In the genomic region with DNA sequence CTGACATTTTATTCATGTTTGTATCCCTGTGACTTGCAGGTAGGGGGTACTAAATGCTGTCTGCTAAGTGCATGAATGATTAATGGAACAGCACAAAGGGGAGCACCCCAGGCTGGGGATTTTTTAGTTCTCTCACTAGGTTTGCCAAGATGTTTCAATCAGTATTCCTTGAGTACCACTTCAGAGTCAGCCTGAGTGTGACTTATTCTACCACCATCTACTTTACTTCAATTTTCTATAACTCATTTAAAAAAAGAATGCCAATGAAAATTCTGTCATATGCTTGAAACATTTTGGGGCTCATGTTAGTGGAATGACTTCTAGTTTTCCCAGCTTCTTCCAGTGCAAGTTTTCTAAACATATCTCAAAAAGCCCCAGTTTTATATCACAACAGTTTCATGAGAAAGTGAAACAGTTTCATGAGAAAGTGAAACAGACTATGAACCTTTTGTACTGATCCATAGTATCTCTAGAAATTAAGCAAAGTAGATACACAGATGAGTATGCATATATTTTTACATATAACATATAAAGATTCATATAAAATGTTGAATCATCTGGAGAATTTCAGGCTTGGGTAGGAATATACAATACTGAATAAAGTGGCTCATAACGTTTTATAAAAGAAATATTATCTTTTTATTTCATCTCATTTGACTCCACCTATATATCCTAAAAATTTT, we compare ENCODE assay signal across 12 cellular contexts.
A peak's percentile ranks its signal among the peaks of the same experiment; 100 is the strongest.
DNase-seq lines count a peak whose midpoint lies in the region; ATAC-seq and FAIRE-seq lines count a peak whose summit lies in the region.
"Had no signal": no experiment of that assay in that cellular context is flagged by ENCODE, and none has a peak within 500 bp of the region (broad histone marks: within the 10 kb centered on the region; RNA-seq: fewer than 3 reads in every experiment).

No MANE protein-coding gene starts in this region.

- peaks cover 6% of the 10 kb centered on the region for H3K27me3 Mint-ChIP-seq in activated T-cell treated with anti-CD3 and anti-CD28 coated beads, Interleukin-2, amount 50 U/mL, for 72 hours (ENCODE audit: low read depth)
- H3K27me3 Mint-ChIP-seq: dendritic cell treated with granulocyte-macrophage colony-stimulating factor and Interleukin-4, amounts not matched to agents 40 ng/mL and 50 ng/mL, for 4 days had no signal

- intact Hi-C loops in head of caudate nucleus (cut with DNase I): no loop called here

- peaks cover 0 to 1% of the 10 kb centered on the region in 2 donors for H3K9me3 Mint-ChIP-seq in activated T-cell treated with anti-CD3 and anti-CD28 coated beads, Interleukin-2, amount 50 U/mL, for 72 hours
- H3K9me3 Mint-ChIP-seq: dendritic cell treated with granulocyte-macrophage colony-stimulating factor and Interleukin-4, amounts not matched to agents 40 ng/mL and 50 ng/mL, for 4 days had no signal

- FAIRE-seq in GM19239 (lab: Jason Lieb, UNC): no peak

- H3K4me3 Mint-ChIP-seq in activated T-cell treated with anti-CD3 and anti-CD28 coated beads, Interleukin-2, amount 50 U/mL, for 72 hours: no peak overlapping the region
- H3K4me3 Mint-ChIP-seq: dendritic cell treated with granulocyte-macrophage colony-stimulating factor and Interleukin-4, amounts not matched to agents 40 ng/mL and 50 ng/mL, for 4 days had no signal

- H3K4me1 Mint-ChIP-seq in activated T-cell treated with anti-CD3 and anti-CD28 coated beads, Interleukin-2, amount 50 U/mL, for 72 hours (ENCODE audit: low read depth): peaks cover 16% of the 10 kb centered on the region

- ATAC-seq in activated T-cell treated with anti-CD3 and anti-CD28 coated beads, Interleukin-2, amount 50 U/mL, for 72 hours (replicated peaks in 1 of 2): peak; percentile 59 to 77
- ATAC-seq in GM21576 (IDR thresholded peaks at IDR 0.05; ENCODE audit: unreplicated experiment) (peak; percentile 89), HG03103 (IDR thresholded peaks at IDR 0.05; ENCODE audit: low read depth, unreplicated experiment) (peak; percentile 90)
- ATAC-seq: foreskin keratinocyte, lower lobe of right lung had no signal

- DNase-seq in activated T-cell treated with anti-CD3 and anti-CD28 coated beads, Interleukin-2, amount 50 U/mL, for 72 hours: no peak
- no peak for DNase-seq in activated T-cell treated with anti-CD3 and anti-CD28 coated beads, Interleukin-2, amount 50 U/mL, for 1 hour
- DNase-seq in iPS-NIHi11 (ENCODE audit: low spot score): peak; percentile 10
- no peak for DNase-seq in head of caudate nucleus
- DNase-seq in GM19239 (ENCODE audit: insufficient read length, low spot score): no peak
- DNase-seq in NCI-H128 (lab: John Stamatoyannopoulos, UW; ENCODE audit: unreplicated experiment): no peak
- DNase-seq: foreskin keratinocyte, HCEC 1CT, lower lobe of right lung had no signal

- peaks cover 0 to 2% of the 10 kb centered on the region in 2 donors for H3K36me3 Mint-ChIP-seq in activated T-cell treated with anti-CD3 and anti-CD28 coated beads, Interleukin-2, amount 50 U/mL, for 72 hours (ENCODE audit: insufficient read depth in 2 of 2)

- H3K27ac Mint-ChIP-seq in activated T-cell treated with anti-CD3 and anti-CD28 coated beads, Interleukin-2, amount 50 U/mL, for 72 hours: no peak overlapping the region
- H3K27ac Mint-ChIP-seq: dendritic cell treated with granulocyte-macrophage colony-stimulating factor and Interleukin-4, amounts not matched to agents 40 ng/mL and 50 ng/mL, for 4 days had no signal
